Comparison of ENCODE assay signal across 16 cellular contexts in genomic region chr14:103404920-103405319, GRCh38. TPM values are rescaled to one million over a fixed set of nuclear protein-coding genes. Genes with fewer than 3 reads are reported as not detected.
DNase-seq lines count a peak whose midpoint lies in the region; ATAC-seq and TF ChIP-seq lines count a peak whose summit lies in the region.
"Had no signal": no experiment of that assay in that cellular context is flagged by ENCODE, and none has a peak within 500 bp of the region (broad histone marks: within the 10 kb centered on the region; RNA-seq: fewer than 3 reads in every experiment).

No MANE protein-coding gene starts in this region.

- ATAC-seq in heart left ventricle = peak; percentile 85 to 91 (median 88)
- ATAC-seq in upper lobe of right lung = peak; percentile 91
- ATAC-seq in HG02870 (IDR thresholded peaks at IDR 0.05; ENCODE audit: unreplicated experiment) = no peak
- ATAC-seq: activated CD4-positive, alpha-beta T cell treated with anti-CD3 and anti-CD28 coated beads for 36 hours; activated naive CD8-positive, alpha-beta T cell treated with anti-CD3 and anti-CD28 coated beads, Interleukin-2, amount 50 U/mL, for 24 hours; stimulated activated memory B cell treated with anti-CD40 and anti-IgM and Interleukin-4, amounts not matched to agents 10 μg/mL and 1 μg/mL and 100 μg/mL, for 72 hours had no signal

- H3K27me3 ChIP-seq in heart left ventricle (no peaks in the 10 kb centered on the region), upper lobe of right lung (no peaks in the 10 kb centered on the region)
- H3K27me3 ChIP-seq: tibial nerve had no signal

- no peak for TF ChIP-seq CTCF in heart left ventricle (IDR thresholded peaks at IDR 0.05)
- TF ChIP-seq CTCF in upper lobe of right lung (IDR thresholded peaks at IDR 0.05) = no peak

- peaks cover 0 to 36% (median 25%) of the 10 kb centered on the region in 9 donors for H3K36me3 ChIP-seq in heart left ventricle
- H3K36me3 ChIP-seq in upper lobe of right lung = peaks cover 30% of the 10 kb centered on the region

- DNase-seq in heart left ventricle (peak in 3 of 5 donors; percentile 47 to 72 (median 58)), mucosa of gallbladder (ENCODE audit: low spot score) (peak; percentile 42), upper lobe of right lung (no peak), EL (no peak)
- no peak for DNase-seq in stimulated activated CD4-positive, alpha-beta T cell treated with anti-CD3 and anti-CD28 coated beads, Interleukin-2, amount 100 ng/mL, for 24 hours
- DNase-seq: activated CD4-positive, alpha-beta T cell treated with anti-CD3 and anti-CD28 coated beads for 36 hours; activated naive CD8-positive, alpha-beta T cell treated with anti-CD3 and anti-CD28 coated beads, Interleukin-2, amount 50 U/mL, for 24 hours; AML-193; COR-L47; effector CD4-positive, alpha-beta T cell; islet precursor cell; NCI-H226 had no signal

- intact Hi-C loops in heart left ventricle (cut with DNase I) = loop anchor here in 1 of 10 donors (5.0 kb wide), 1 partner anchor 42 kb away; no protein-coding TSS in a partner anchor
- intact Hi-C loops in upper lobe of right lung (cut with DNase I) = no loop called here

- peaks cover 8 to 81% (median 61%) of the 10 kb centered on the region in 12 donors for H3K4me1 ChIP-seq in heart left ventricle
- peaks cover 85% of the 10 kb centered on the region for H3K4me1 ChIP-seq in upper lobe of right lung

- H3K27ac ChIP-seq in angular gyrus (ENCODE audit: low read depth, low read length) (peak overlapping the region; percentile 51), heart left ventricle (peak overlapping the region; percentile 63 to 90 (median 78)), upper lobe of right lung (peak overlapping the region; percentile 76)

- H3K9me3 ChIP-seq in heart left ventricle (peaks cover 0 to 2% (median 0%) of the 10 kb centered on the region in 12 donors), upper lobe of right lung (no peaks in the 10 kb centered on the region)
- H3K9me3 ChIP-seq: tibial nerve had no signal

- 13 to 31% (median 24%) methylated on average over 7 of the region's 7 CpGs for whole genome bisulfite sequencing in heart left ventricle, 4 donors

- peak overlapping the region in 6 of 12 donors; percentile 12 to 47 (median 25) for H3K4me3 ChIP-seq in heart left ventricle
- H3K4me3 ChIP-seq in upper lobe of right lung = peak overlapping the region; percentile 0
- H3K4me3 ChIP-seq: tibial nerve had no signal

- TF ChIP-seq POLR2A in heart left ventricle (IDR thresholded peaks at IDR 0.05) = peak in 1 of 2 donors; percentile 66

RNA-seq across cellular contexts. Expression of gene MARK3, which starts 19.7 kb away (rescaled TPM):
- total RNA-seq in heart left ventricle = 100 to 1,000 TPM in 5 of 9 donors, 10 to 100 TPM in 4; 54.0 to 156 (median 111) TPM
- polyA plus RNA-seq in heart left ventricle = 100 to 1,000 TPM in 1 of 2 donors, 10 to 100 TPM in 1; 76.0 to 119 TPM
- total RNA-seq in mucosa of gallbladder = 72.3 TPM
- 105 TPM for total RNA-seq in upper lobe of right lung

Comparison
In these comparisons a context has a peak if more than half of its experiments do, and no peak if none do; other contexts are left out.
1. DNase-seq: peak in heart left ventricle (3 of 5) and mucosa of gallbladder (single experiment); none in upper lobe of right lung (single experiment), EL (single experiment) and stimulated activated CD4-positive, alpha-beta T cell treated with anti-CD3 and anti-CD28 coated beads, Interleukin-2, amount 100 ng/mL, for 24 hours (0 of 2).
2. Peak in every context shown above with its lines, with median percentiles within 50 percentile points of each other: H3K27ac ChIP-seq.